Comparison of ENCODE assay signal across 11 cellular contexts in the genomic region with DNA sequence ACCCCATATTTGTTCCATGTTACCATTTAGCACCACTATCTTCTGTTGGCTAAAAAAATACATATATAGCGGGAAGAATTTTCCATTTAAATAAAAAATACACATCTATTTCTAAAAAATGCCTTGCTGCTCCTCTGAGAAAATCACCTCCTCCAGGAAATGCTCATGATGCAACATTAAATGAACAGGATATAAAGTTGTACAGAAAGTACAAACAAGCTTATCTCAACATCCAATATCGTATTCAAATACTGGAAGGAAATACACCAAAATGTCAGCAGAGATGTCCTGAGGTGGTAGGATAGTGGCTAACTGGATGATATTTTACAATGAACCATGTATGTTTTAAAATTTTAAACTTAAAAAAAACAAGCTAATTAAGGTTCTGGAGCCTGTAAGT. TPM values are rescaled to one million over a fixed set of nuclear protein-coding genes. Genes with fewer than 3 reads are reported as not detected.
DNase-seq lines count a peak whose midpoint lies in the region; ATAC-seq and TF ChIP-seq lines count a peak whose summit lies in the region.
"Had no signal": no experiment of that assay in that cellular context is flagged by ENCODE, and none has a peak within 500 bp of the region (broad histone marks: within the 10 kb centered on the region; RNA-seq: fewer than 3 reads in every experiment).

No MANE protein-coding gene starts in this region.

- no peaks in the 10 kb centered on the region for H3K36me3 ChIP-seq in right atrium auricular region
- H3K36me3 ChIP-seq in upper lobe of left lung = no peaks in the 10 kb centered on the region

- H3K9me3 ChIP-seq in right atrium auricular region = no peaks in the 10 kb centered on the region
- H3K9me3 ChIP-seq in upper lobe of left lung = no peaks in the 10 kb centered on the region
- H3K9me3 ChIP-seq: psoas muscle had no signal

- TF ChIP-seq EP300 in upper lobe of left lung (IDR thresholded peaks at IDR 0.05) = peak; percentile 22 to 94 (median 56)

- H3K4me1 Mint-ChIP-seq in activated CD8-positive, alpha-beta T cell treated with anti-CD3 and anti-CD28 coated beads for 36 hours (ENCODE audit: low read depth) = peaks cover 68% of the 10 kb centered on the region
- peaks cover 66% of the 10 kb centered on the region for H3K4me1 Mint-ChIP-seq in activated T-helper 1 cell treated with anti-CD3 and anti-CD28 coated beads, Interleukin-12 subunit alpha, Interleukin-12 subunit beta, Interleukin-2, Interleukin-4 antibody, amounts not matched to agents 30 ng/mL and 10 ng/mL and 1 ng/mL, durations not matched to agents 14 hours and 24 hours and 36 hours (ENCODE audit: low read depth)

- DNase-seq in left ventricle myocardium superior = no peak
- no peak for DNase-seq in left cardiac atrium
- DNase-seq in activated CD8-positive, alpha-beta T cell treated with anti-CD3 and anti-CD28 coated beads for 36 hours = no peak
- no peak for DNase-seq in right atrium auricular region (ENCODE audit: low spot score)
- no peak for DNase-seq in upper lobe of left lung
- DNase-seq in activated T-helper 1 cell treated with anti-CD3 and anti-CD28 coated beads, Interleukin-12 subunit alpha, Interleukin-12 subunit beta, Interleukin-2, Interleukin-4 antibody, amounts not matched to agents 30 ng/mL and 10 ng/mL and 1 ng/mL, durations not matched to agents 14 hours and 24 hours and 36 hours (ENCODE audit: low spot score) = no peak
- no peak for DNase-seq in OCI-M2 (lab: John Stamatoyannopoulos, UW; ENCODE audit: unreplicated experiment)
- DNase-seq: psoas muscle had no signal

- H3K9me3 Mint-ChIP-seq in activated CD8-positive, alpha-beta T cell treated with anti-CD3 and anti-CD28 coated beads for 36 hours = no peaks in the 10 kb centered on the region
- H3K9me3 Mint-ChIP-seq in activated T-helper 1 cell treated with anti-CD3 and anti-CD28 coated beads, Interleukin-12 subunit alpha, Interleukin-12 subunit beta, Interleukin-2, Interleukin-4 antibody, amounts not matched to agents 30 ng/mL and 10 ng/mL and 1 ng/mL, durations not matched to agents 14 hours and 24 hours and 36 hours = no peaks in the 10 kb centered on the region
- H3K9me3 Mint-ChIP-seq: CD14-positive monocyte; dendritic cell treated with granulocyte-macrophage colony-stimulating factor and Interleukin-4, amounts not matched to agents 40 ng/mL and 50 ng/mL, for 4 days had no signal

- H3K4me1 ChIP-seq in right atrium auricular region = peaks cover 0 to 53% of the 10 kb centered on the region in 2 donors
- peaks cover 38 to 76% (median 47%) of the 10 kb centered on the region in 4 donors for H3K4me1 ChIP-seq in upper lobe of left lung

- POLR2A ChIA-PET in activated CD8-positive, alpha-beta T cell treated with anti-CD3 and anti-CD28 coated beads for 36 hours (lab: Charles Lee) = interaction anchor here (1.1 kb wide), 2 partner anchors 11 to 88 kb away, joined by 3 read pairs; no protein-coding TSS in a partner anchor

- intact Hi-C loops in left ventricle myocardium superior (cut with micrococcal nuclease) (no loop called here), left cardiac atrium (cut with DNase I) (no loop called here)
- intact Hi-C loops in activated CD8-positive, alpha-beta T cell treated with anti-CD3 and anti-CD28 coated beads for 36 hours (cut with micrococcal nuclease) = loop anchor here (5.0 kb wide), 1 partner anchor 68 kb away; no protein-coding TSS in a partner anchor
- intact Hi-C loops in activated T-helper 1 cell treated with anti-CD3 and anti-CD28 coated beads, Interleukin-12 subunit alpha, Interleukin-12 subunit beta, Interleukin-2, Interleukin-4 antibody, amounts not matched to agents 30 ng/mL and 10 ng/mL and 1 ng/mL, durations not matched to agents 14 hours and 24 hours and 36 hours (cut with micrococcal nuclease) = no loop called here

- H3K4me3 ChIP-seq in right atrium auricular region = no peak overlapping the region
- no peak overlapping the region for H3K4me3 ChIP-seq in upper lobe of left lung
- H3K4me3 ChIP-seq: psoas muscle had no signal

- no peak for TF ChIP-seq CTCF in activated CD8-positive, alpha-beta T cell treated with anti-CD3 and anti-CD28 coated beads for 36 hours (IDR thresholded peaks at IDR 0.05)
- no peak for TF ChIP-seq CTCF in right atrium auricular region (IDR thresholded peaks at IDR 0.05)
- TF ChIP-seq CTCF in upper lobe of left lung (IDR thresholded peaks at IDR 0.05) = no peak

- H3K27me3 Mint-ChIP-seq in activated CD8-positive, alpha-beta T cell treated with anti-CD3 and anti-CD28 coated beads for 36 hours = no peaks in the 10 kb centered on the region
- no peaks in the 10 kb centered on the region for H3K27me3 Mint-ChIP-seq in activated T-helper 1 cell treated with anti-CD3 and anti-CD28 coated beads, Interleukin-12 subunit alpha, Interleukin-12 subunit beta, Interleukin-2, Interleukin-4 antibody, amounts not matched to agents 30 ng/mL and 10 ng/mL and 1 ng/mL, durations not matched to agents 14 hours and 24 hours and 36 hours (ENCODE audit: insufficient read depth)
- H3K27me3 Mint-ChIP-seq: dendritic cell treated with granulocyte-macrophage colony-stimulating factor and Interleukin-4, amounts not matched to agents 40 ng/mL and 50 ng/mL, for 4 days had no signal

- WGBS in upper lobe of left lung, 2 donors = 29 to 47% methylated on average over 2 of the region's 2 CpGs

- H3K36me3 Mint-ChIP-seq in activated CD8-positive, alpha-beta T cell treated with anti-CD3 and anti-CD28 coated beads for 36 hours (ENCODE audit: low read depth) = peaks cover 43% of the 10 kb centered on the region
- H3K36me3 Mint-ChIP-seq in activated T-helper 1 cell treated with anti-CD3 and anti-CD28 coated beads, Interleukin-12 subunit alpha, Interleukin-12 subunit beta, Interleukin-2, Interleukin-4 antibody, amounts not matched to agents 30 ng/mL and 10 ng/mL and 1 ng/mL, durations not matched to agents 14 hours and 24 hours and 36 hours (ENCODE audit: low read depth) = peaks cover 23% of the 10 kb centered on the region

- ATAC-seq in left ventricle myocardium superior = peak; percentile 17
- no peak for ATAC-seq in left cardiac atrium
- ATAC-seq in activated CD8-positive, alpha-beta T cell treated with anti-CD3 and anti-CD28 coated beads for 36 hours = no peak
- no peak for ATAC-seq in upper lobe of left lung (ENCODE audit: low FRiP score in 2 of 2)
- no peak for ATAC-seq in HG02981 (IDR thresholded peaks at IDR 0.05; ENCODE audit: unreplicated experiment)
- ATAC-seq: psoas muscle had no signal

- no peak overlapping the region for H3K4me3 Mint-ChIP-seq in activated CD8-positive, alpha-beta T cell treated with anti-CD3 and anti-CD28 coated beads for 36 hours
- H3K4me3 Mint-ChIP-seq in activated T-helper 1 cell treated with anti-CD3 and anti-CD28 coated beads, Interleukin-12 subunit alpha, Interleukin-12 subunit beta, Interleukin-2, Interleukin-4 antibody, amounts not matched to agents 30 ng/mL and 10 ng/mL and 1 ng/mL, durations not matched to agents 14 hours and 24 hours and 36 hours = no peak overlapping the region
- H3K4me3 Mint-ChIP-seq: CD14-positive monocyte; dendritic cell treated with granulocyte-macrophage colony-stimulating factor and Interleukin-4, amounts not matched to agents 40 ng/mL and 50 ng/mL, for 4 days had no signal

- peak overlapping the region; percentile 69 for H3K27ac Mint-ChIP-seq in activated CD8-positive, alpha-beta T cell treated with anti-CD3 and anti-CD28 coated beads for 36 hours
- no peak overlapping the region for H3K27ac Mint-ChIP-seq in activated T-helper 1 cell treated with anti-CD3 and anti-CD28 coated beads, Interleukin-12 subunit alpha, Interleukin-12 subunit beta, Interleukin-2, Interleukin-4 antibody, amounts not matched to agents 30 ng/mL and 10 ng/mL and 1 ng/mL, durations not matched to agents 14 hours and 24 hours and 36 hours
- H3K27ac Mint-ChIP-seq: dendritic cell treated with granulocyte-macrophage colony-stimulating factor and Interleukin-4, amounts not matched to agents 40 ng/mL and 50 ng/mL, for 4 days had no signal

- CTCF ChIA-PET in activated CD8-positive, alpha-beta T cell treated with anti-CD3 and anti-CD28 coated beads for 36 hours (lab: Charles Lee) = interaction anchor here (0.6 to 2.5 kb wide), 6 partner anchors 15 to 521 kb away, joined by 3 to 6 read pairs (median 4); a partner anchor contains a TSS

- TF ChIP-seq POLR2A in upper lobe of left lung (IDR thresholded peaks at IDR 0.05) = no peak

- H3K27ac ChIP-seq in right atrium auricular region (peak overlapping the region; percentile 37 to 60), upper lobe of left lung (peak overlapping the region; percentile 28 to 81 (median 51))
- H3K27ac ChIP-seq: psoas muscle had no signal

- H3K27me3 ChIP-seq in right atrium auricular region (no peaks in the 10 kb centered on the region), upper lobe of left lung (no peaks in the 10 kb centered on the region)

RNA-seq across cellular contexts. Expression of a gene that starts 21.3 kb away (rescaled TPM):
- total RNA-seq in left ventricle myocardium superior (23.7 TPM), left cardiac atrium (10 to 100 TPM; 24.6 to 25.9 TPM), right atrium auricular region (10 to 100 TPM; 29.9 to 35.6 TPM), upper lobe of left lung (10 to 100 TPM; 33.7 to 56.4 (median 46.2) TPM)
- total RNA-seq in activated CD8-positive, alpha-beta T cell treated with anti-CD3 and anti-CD28 coated beads for 36 hours = 10 to 100 TPM; 48.5 to 50.7 TPM
- total RNA-seq in activated T-helper 1 cell treated with anti-CD3 and anti-CD28 coated beads, Interleukin-12 subunit alpha, Interleukin-12 subunit beta, Interleukin-2, Interleukin-4 antibody, amounts not matched to agents 30 ng/mL and 10 ng/mL and 1 ng/mL, durations not matched to agents 14 hours and 24 hours and 36 hours = 52.7 and 56.3 TPM in 2 replicates
